ENCODE assay signal across 7 cellular contexts in the genomic region with DNA sequence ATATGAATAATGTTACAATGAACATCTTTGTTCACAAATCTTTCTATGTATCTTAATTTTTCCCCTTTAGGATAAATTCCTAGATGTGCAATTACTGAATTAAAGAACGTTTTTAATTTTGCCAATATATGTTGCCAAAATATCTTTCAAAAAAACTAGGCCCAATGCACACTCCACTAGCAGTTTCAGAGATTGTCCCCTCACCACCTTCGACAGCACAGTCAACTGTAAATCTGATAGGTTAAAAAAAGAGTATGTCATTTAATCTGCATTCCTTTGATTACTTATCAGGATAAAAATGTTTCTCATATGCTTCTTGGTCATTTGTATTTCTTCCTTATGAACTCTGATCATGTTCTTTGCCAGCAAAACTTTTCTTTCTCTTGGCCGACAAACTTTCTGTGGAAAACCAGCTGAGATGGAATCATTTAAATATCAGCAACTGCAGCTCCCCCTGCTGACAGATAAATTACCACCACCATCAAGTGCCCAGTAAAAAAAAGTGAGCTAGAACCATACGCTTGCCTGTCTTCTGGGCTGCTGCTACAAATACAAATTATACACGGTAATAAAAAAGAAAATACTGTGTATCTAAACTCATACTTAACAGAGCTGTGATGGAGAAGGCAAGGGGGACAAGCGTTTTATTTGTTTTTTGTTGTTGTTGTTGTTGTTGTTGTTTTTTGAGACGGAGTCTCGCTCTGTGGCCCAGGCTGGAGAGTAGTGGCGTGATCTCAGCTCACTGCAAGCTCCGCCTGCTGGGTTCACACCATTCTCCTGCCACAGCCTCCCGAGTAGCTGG. TPM values are rescaled to one million over a fixed set of nuclear protein-coding genes. Genes with fewer than 3 reads are reported as not detected.
DNase-seq lines count a peak whose midpoint lies in the region; ATAC-seq and TF ChIP-seq lines count a peak whose summit lies in the region.

No MANE protein-coding gene starts in this region.

- H3K4me1 Mint-ChIP-seq in MCF 10A (ENCODE audit: insufficient read depth, unreplicated experiment), result peaks cover 12% of the 10 kb centered on the region

- H3K27me3 Mint-ChIP-seq in MCF 10A (ENCODE audit: insufficient read depth, unreplicated experiment), result no peaks in the 10 kb centered on the region

- DNase-seq in GM12865 (ENCODE audit: low read depth), result peak; percentile 83
- peak; percentile 55 for DNase-seq in NCI-H146 (lab: John Stamatoyannopoulos, UW)
- peak; percentile 23 to 67 (median 61) for DNase-seq in T-helper 1 cell
- peak; percentile 85 for DNase-seq in MCF 10A (ENCODE audit: unreplicated experiment)
- peak; percentile 89 for DNase-seq in inferior parietal cortex (ENCODE audit: extremely low spot score)
- DNase-seq in stimulated activated CD4-positive, alpha-beta T cell treated with anti-CD3 and anti-CD28 coated beads, Interleukin-2, amount 100 ng/mL, for 24 hours, result peak; percentile 49 to 66

- no peaks in the 10 kb centered on the region for H3K9me3 Mint-ChIP-seq in MCF 10A (ENCODE audit: unreplicated experiment)

- no peak overlapping the region for H3K27ac Mint-ChIP-seq in MCF 10A (ENCODE audit: low read depth, unreplicated experiment)

- no TSS peak for BruUV-seq in MCF 10A (replicated peaks; lab: Mats Ljungman, UMichigan)

- POLR2A ChIA-PET in MCF 10A (lab: Yijun Ruan, JAX), result interaction anchor here (0.6 to 3.6 kb wide), 9 partner anchors 9 to 252 kb away, joined by 3 to 18 read pairs (median 4); a partner anchor contains a TSS

- H3K4me3 Mint-ChIP-seq in MCF 10A (ENCODE audit: unreplicated experiment), result no peak overlapping the region

- CTCF ChIA-PET in MCF 10A (lab: Yijun Ruan, JAX), result interaction anchor here (0.6 to 7.3 kb wide), 26 partner anchors 9 to 252 kb away, joined by 3 to 61 read pairs (median 4); a partner anchor contains a TSS

- TF ChIP-seq CTCF in GM12865 (IDR thresholded peaks at IDR 0.05; ENCODE audit: insufficient read depth, low read depth, low read length, missing control alignments), result peak; percentile 75
- peak; percentile 75 for TF ChIP-seq CTCF in MCF 10A (IDR thresholded peaks at IDR 0.05; ENCODE audit: unreplicated experiment)

- ATAC-seq in HG02885 (IDR thresholded peaks at IDR 0.05; ENCODE audit: poor library complexity, unreplicated experiment), result no peak

- peaks cover 94% of the 10 kb centered on the region for H3K36me3 Mint-ChIP-seq in MCF 10A (ENCODE audit: insufficient read depth, unreplicated experiment)

- intact Hi-C loops in MCF 10A (cut with micrococcal nuclease), result loop anchor here (1.0 kb wide), 2 partner anchors 169 to 211 kb away; no protein-coding TSS in a partner anchor

- H3K4me3 ChIP-seq in GM12865 (ENCODE audit: low read depth, low read length), result no peak overlapping the region

RNA-seq across cellular contexts. Expression of a gene that starts 19.6 kb away (rescaled TPM):
- 67.1 and 69.0 TPM in 2 replicates for total RNA-seq in MCF 10A (2022)
